17 cellular contexts compared by ENCODE assay signal in the genomic region with DNA sequence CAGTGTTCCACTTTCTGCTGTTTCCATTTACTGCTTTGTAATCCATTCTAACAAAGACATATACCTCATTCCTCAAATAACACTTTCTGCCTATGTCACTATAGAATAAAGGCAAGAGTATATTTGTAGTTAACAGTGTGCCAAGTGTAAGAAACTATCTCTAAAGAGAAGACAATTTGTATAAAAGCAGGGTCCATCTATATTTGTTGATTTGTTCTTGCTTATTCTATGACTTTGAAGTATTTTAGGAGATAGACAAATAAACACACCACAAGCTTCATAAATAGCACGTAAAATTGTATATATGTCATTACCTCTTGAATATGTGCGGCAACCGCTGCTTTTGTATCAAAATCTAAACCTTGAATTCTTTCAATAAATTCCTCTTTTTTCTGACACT.
"Had no signal": no experiment of that assay in that cellular context is flagged by ENCODE, and none has a peak within 500 bp of the region (broad histone marks: within the 10 kb centered on the region; RNA-seq: fewer than 3 reads in every experiment).

No MANE protein-coding gene starts in this region.

- H3K27me3 ChIP-seq: brain microvascular endothelial cell, gastroesophageal sphincter, heart right ventricle, neutrophil, spleen had no signal

- H3K27ac ChIP-seq: brain microvascular endothelial cell, lower lobe of right lung, neutrophil, spleen had no signal

- H3K4me3 ChIP-seq: gastroesophageal sphincter, heart right ventricle, lower lobe of right lung, spleen had no signal

- H3K36me3 ChIP-seq: brain microvascular endothelial cell, gastroesophageal sphincter, lower lobe of right lung, neutrophil had no signal

- DNase-seq: activated CD4-positive, alpha-beta T cell treated with anti-CD3 and anti-CD28 coated beads, Interleukin-2, amount 10 ng/mL, durations not matched to agents 24 days and 14 days; activated CD4-positive, CD25-positive, alpha-beta regulatory T cell; activated CD8-positive, alpha-beta T cell treated with anti-CD3 and anti-CD28 coated beads for 36 hours; activated naive CD4-positive, alpha-beta T cell treated with Interleukin-2 at 50 U/mL for 16 hours; activated naive CD8-positive, alpha-beta T cell treated with anti-CD3 and anti-CD28 coated beads, Interleukin-2, amount 10 ng/mL, durations not matched to agents 7 days and 5 days; activated T-cell treated with anti-CD3 and anti-CD28 coated beads, Interleukin-2, amount 50 U/mL, for 24 hours; cortex of kidney; effector CD4-positive, alpha-beta T cell; left colon; lower lobe of right lung; spleen; stimulated activated naive CD4-positive, alpha-beta T cell had no signal

- H3K9me3 ChIP-seq: gastroesophageal sphincter, heart right ventricle, lower lobe of right lung, neutrophil, spleen had no signal

- ATAC-seq: activated CD8-positive, alpha-beta T cell treated with anti-CD3 and anti-CD28 coated beads for 36 hours; left colon; natural killer cell treated with Interleukin-12 subunit alpha and Interleukin-12 subunit beta and Interleukin-15 and Interleukin-18, amount 100 ng/mL, for 72 hours had no signal
